ENCODE assay signal across 11 cellular contexts in the genomic region with DNA sequence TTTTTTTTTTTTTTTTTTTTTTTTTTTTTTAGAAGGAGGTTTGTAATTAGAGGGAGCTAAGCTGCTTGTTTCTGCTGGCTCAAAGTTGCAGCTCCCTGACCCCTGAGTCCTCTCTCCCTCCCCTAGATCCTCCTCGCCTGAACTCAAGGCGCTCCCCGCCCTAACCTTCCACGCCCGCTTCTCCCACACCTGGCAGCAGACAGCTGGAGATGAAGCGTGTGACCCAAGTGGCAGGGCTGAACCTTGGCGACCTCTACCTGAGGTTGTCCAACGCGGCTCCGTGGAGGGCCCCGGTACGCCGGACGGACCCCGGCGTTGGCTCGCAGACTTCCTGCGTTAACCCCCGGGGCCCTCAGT. TPM values are rescaled to one million over a fixed set of nuclear protein-coding genes. Genes with fewer than 3 reads are reported as not detected.
DNase-seq lines count a peak whose midpoint lies in the region; FAIRE-seq and TF ChIP-seq lines count a peak whose summit lies in the region.
"Had no signal": no experiment of that assay in that cellular context is flagged by ENCODE, and none has a peak within 500 bp of the region (broad histone marks: within the 10 kb centered on the region; RNA-seq: fewer than 3 reads in every experiment).

No MANE protein-coding gene starts in this region.

- H3K9me3 ChIP-seq in keratinocyte (ENCODE audit: control insufficient read depth, low read depth, low read length): no peaks in the 10 kb centered on the region
- H3K9me3 ChIP-seq in small intestine (ENCODE audit: control insufficient read depth, low read depth): no peaks in the 10 kb centered on the region

- H4K20me1 ChIP-seq in keratinocyte (ENCODE audit: control insufficient read depth, extremely low read depth, insufficient read depth, low read length): no peaks in the 10 kb centered on the region

- H3K27me3 ChIP-seq in bronchial epithelial cell (ENCODE audit: control insufficient read depth, insufficient read depth, low read length) (peaks cover 2% of the 10 kb centered on the region), keratinocyte (ENCODE audit: control insufficient read depth, extremely low read depth, insufficient read depth, low read length) (no peaks in the 10 kb centered on the region), small intestine (ENCODE audit: control insufficient read depth in 2 of 2, insufficient read depth in 2 of 2, low read length in 2 of 2) (peaks cover 3 to 11% of the 10 kb centered on the region in 2 donors)

- peak overlapping the region; percentile 84 for H2AFZ ChIP-seq in keratinocyte (ENCODE audit: control insufficient read depth, low read length)

- dilution Hi-C loops in keratinocyte (cut with MboI; ENCODE audit: extremely low pct_ligation_motif_present, low sequenced_read_pairs): no loop called here

- peaks cover 55% of the 10 kb centered on the region for H3K4me1 Mint-ChIP-seq in HFFc6 (ENCODE audit: low read depth)
- H3K4me1 Mint-ChIP-seq in CD14-positive monocyte: peaks cover 50% of the 10 kb centered on the region

- peak overlapping the region; percentile 94 for H3K4me3 Mint-ChIP-seq in HFFc6
- H3K4me3 Mint-ChIP-seq in CD14-positive monocyte: peak overlapping the region in 1 of 2 donors; percentile 76

- peak overlapping the region; percentile 94 for H3K4me2 ChIP-seq in keratinocyte (ENCODE audit: control insufficient read depth, extremely low read depth, insufficient read depth, low read depth, low read length)

- no peaks in the 10 kb centered on the region for H3K9me3 Mint-ChIP-seq in HFFc6
- H3K9me3 Mint-ChIP-seq in CD14-positive monocyte: peaks cover 0 to 8% (median 5%) of the 10 kb centered on the region in 7 donors

- peak overlapping the region; percentile 81 for H3K9ac ChIP-seq in keratinocyte (ENCODE audit: control insufficient read depth, extremely low read depth, insufficient read depth, low read length)

- H3K27ac Mint-ChIP-seq in HFFc6 (peak overlapping the region; percentile 97), CD14-positive monocyte (no peak overlapping the region)

- no peaks in the 10 kb centered on the region for H3K36me3 ChIP-seq in bronchial epithelial cell (ENCODE audit: control insufficient read depth, insufficient read depth, low read length)
- peaks cover 0 to 3% of the 10 kb centered on the region in 2 experiments for H3K36me3 ChIP-seq in keratinocyte (ENCODE audit: control insufficient read depth in 2 of 2, extremely low read depth in 1 of 2, insufficient read depth in 2 of 2, low read length in 2 of 2)
- H3K36me3 ChIP-seq in small intestine (ENCODE audit: control insufficient read depth in 2 of 2, insufficient read depth in 2 of 2, low read length in 2 of 2): no peaks in the 10 kb centered on the region

- no peak for TF ChIP-seq CTCF in HFFc6 (IDR thresholded peaks at IDR 0.05)
- TF ChIP-seq CTCF in bronchial epithelial cell (IDR thresholded peaks at IDR 0.05; ENCODE audit: insufficient read depth, low read length, severe bottlenecking): no peak
- TF ChIP-seq CTCF in keratinocyte (optimal IDR thresholded peaks at IDR 0.05 in 1 of 3, IDR thresholded peaks at IDR 0.05 in 1 of 3, conservative IDR thresholded peaks at IDR 0.05 in 1 of 3; ENCODE audit: extremely low read depth in 1 of 3, insufficient read depth in 2 of 3, low read length in 3 of 3): no peak
- no peak for TF ChIP-seq CTCF in CD14-positive monocyte (IDR thresholded peaks at IDR 0.05)

- no peak for FAIRE-seq in bronchial epithelial cell (lab: Jason Lieb, UNC)
- FAIRE-seq in keratinocyte (lab: Jason Lieb, UNC): no peak
- FAIRE-seq in small intestine (lab: Jason Lieb, UNC): no peak

- DNase-seq in HFFc6 (no peak), bronchial epithelial cell (ENCODE audit: low read depth) (no peak), keratinocyte (ENCODE audit: low read depth, low spot score) (no peak), small intestine (peak; percentile 3), HT-29 (ENCODE audit: low spot score) (no peak), NCI-H1048 (lab: John Stamatoyannopoulos, UW) (no peak), CD14-positive monocyte (ENCODE audit: low spot score) (no peak)
- no peak for DNase-seq in activated T-cell treated with anti-CD3 and anti-CD28 coated beads, Interleukin-2, amount 50 U/mL, for 48 hours
- DNase-seq: central memory CD4-positive, alpha-beta T cell; GDM1 had no signal

- H3K4me1 ChIP-seq in keratinocyte (ENCODE audit: control insufficient read depth, extremely low read depth, insufficient read depth, low read length): peaks cover 40% of the 10 kb centered on the region
- H3K4me1 ChIP-seq in small intestine (ENCODE audit: control insufficient read depth in 2 of 2, insufficient read depth in 1 of 2, low read depth in 1 of 2, low read length in 1 of 2): peaks cover 0 to 2% of the 10 kb centered on the region in 2 donors

- H3K4me3 ChIP-seq in bronchial epithelial cell (ENCODE audit: low read depth, low read length) (peak overlapping the region; percentile 38), keratinocyte (ENCODE audit: control insufficient read depth in 2 of 3, extremely low read depth in 1 of 3, insufficient read depth in 2 of 3, low read depth in 1 of 3, low read length in 3 of 3) (peak overlapping the region; percentile 48 to 84 (median 79)), small intestine (ENCODE audit: low read depth in 1 of 2, low read length in 2 of 2) (no peak overlapping the region)

- WGBS in small intestine, 3 donors: 0 to 7% (median 6%) methylated on average over 18 to 19 of the region's 19 CpGs

- H3K36me3 Mint-ChIP-seq in HFFc6 (ENCODE audit: low read depth) (peaks cover 44% of the 10 kb centered on the region), CD14-positive monocyte (peaks cover 0 to 2% of the 10 kb centered on the region in 2 donors)

- H3K27ac ChIP-seq in keratinocyte (ENCODE audit: control insufficient read depth, insufficient read depth, low read length) (peak overlapping the region; percentile 53), small intestine (ENCODE audit: low read depth in 1 of 2, low read length in 1 of 2) (peak overlapping the region in 1 of 2 donors; percentile 24)

- intact Hi-C loops in CD14-positive monocyte (cut with micrococcal nuclease): no loop called here

- H3K9me1 ChIP-seq in keratinocyte (ENCODE audit: control insufficient read depth, extremely low read depth, insufficient read depth, low read length): no peaks in the 10 kb centered on the region

- H3K27me3 Mint-ChIP-seq in HFFc6 (ENCODE audit: insufficient read depth) (peaks cover 2% of the 10 kb centered on the region), CD14-positive monocyte (ENCODE audit: low read depth in 3 of 3) (peaks cover 43 to 56% (median 44%) of the 10 kb centered on the region in 3 donors)

- no peaks in the 10 kb centered on the region for H3K79me2 ChIP-seq in keratinocyte (ENCODE audit: control insufficient read depth, insufficient read depth, low read length)

RNA-seq across cellular contexts. Expression of gene NGF, which starts 0.8 kb away (rescaled TPM):
- 10 to 100 TPM; 44.4 to 53.8 (median 51.0) TPM for total RNA-seq in HFFc6 (2021; fragmentation: NEBNext Ultra II Directional; extraction: Animal tissue kit (Norgen Biotek cat#: 25700))
- total RNA-seq in bronchial epithelial cell: 1.1 and 6.1 TPM in 2 replicates
- polyA plus RNA-seq in keratinocyte (1.1 to 2.8 TPM (median 1.2 TPM) in 3 replicates), small intestine (1 to 10 TPM in 1 of 3 donors, not detected in 2; 3.0 TPM), CD14-positive monocyte (not detected)
- 2.1 TPM for polyA plus RNA-seq in keratinocyte (2011; ENCODE audit: low read depth)
- 0.72 and 1.3 TPM in 2 replicates for polyA plus RNA-seq in keratinocyte (2011; cell fraction: cytosol; rRNA removed)
- polyA plus RNA-seq in keratinocyte (2011; cell fraction: nucleus; rRNA removed): 1.8 and 3.1 TPM in 2 replicates
- 1.9 TPM in 2 replicates for polyA plus RNA-seq in keratinocyte (2012; ENCODE audit: low replicate concordance)
- 1.1 to 5.1 TPM (median 1.8 TPM) in 3 replicates for polyA minus RNA-seq in keratinocyte
- not detected for polyA minus RNA-seq in keratinocyte (2011; cell fraction: cytosol; rRNA and poly(A)+ RNA removed)
- polyA minus RNA-seq in keratinocyte (2011; cell fraction: nucleus; rRNA and poly(A)+ RNA removed): 0.42 and 0.62 TPM in 2 replicates
- total RNA-seq in HT-29 (2014; rRNA removed; shearing (Covaris generic)): not detected in 2 replicates
- total RNA-seq: mononuclear cell had no signal

Comparison
In these comparisons a context has a peak if more than half of its experiments do, and no peak if none do; other contexts are left out.
1. H3K4me3 ChIP-seq: peak in bronchial epithelial cell (single experiment) and keratinocyte (3 of 3); none in small intestine (0 of 2).